In genomic region chr16:48231675-48232214, GRCh38 we compare ENCODE assay signal across 8 cellular contexts. TPM values are rescaled to one million over a fixed set of nuclear protein-coding genes. Genes with fewer than 3 reads are reported as not detected.
DNase-seq lines count a peak whose midpoint lies in the region; ATAC-seq and TF ChIP-seq lines count a peak whose summit lies in the region.

No MANE protein-coding gene starts in this region.

- no peaks in the 10 kb centered on the region for H3K9me3 Mint-ChIP-seq in CD14-positive monocyte
- H3K9me3 Mint-ChIP-seq in activated CD4-positive, alpha-beta T cell treated with anti-CD3 and anti-CD28 coated beads, Interleukin-2, amount 10 ng/mL, durations not matched to agents 24 days and 14 days = no peaks in the 10 kb centered on the region
- H3K9me3 Mint-ChIP-seq in stimulated activated memory B cell treated with anti-CD40 and anti-IgM and Interleukin-4, amounts not matched to agents 10 μg/mL and 1 μg/mL and 100 μg/mL, for 72 hours = no peaks in the 10 kb centered on the region

- no peaks in the 10 kb centered on the region for H4K20me1 ChIP-seq in KMS-11 (ENCODE audit: insufficient read depth)

- intact Hi-C loops in CD14-positive monocyte (cut with micrococcal nuclease) = no loop called here
- intact Hi-C loops in activated CD4-positive, alpha-beta T cell treated with anti-CD3 and anti-CD28 coated beads, Interleukin-2, amount 10 ng/mL, durations not matched to agents 24 days and 14 days (cut with micrococcal nuclease) = loop anchor here (1.0 to 5.0 kb wide), 4 partner anchors 13 to 399 kb away; partner anchors contain the start of gene LONP2

- H3K4me1 Mint-ChIP-seq in CD14-positive monocyte = peaks cover 7% of the 10 kb centered on the region
- H3K4me1 Mint-ChIP-seq in activated CD4-positive, alpha-beta T cell treated with anti-CD3 and anti-CD28 coated beads, Interleukin-2, amount 10 ng/mL, durations not matched to agents 24 days and 14 days = peaks cover 21% of the 10 kb centered on the region
- H3K4me1 Mint-ChIP-seq in stimulated activated memory B cell treated with anti-CD40 and anti-IgM and Interleukin-4, amounts not matched to agents 10 μg/mL and 1 μg/mL and 100 μg/mL, for 72 hours = no peaks in the 10 kb centered on the region

- TF ChIP-seq CTCF in CD14-positive monocyte (IDR thresholded peaks at IDR 0.05) (peak; percentile 36), KMS-11 (conservative IDR thresholded peaks at IDR 0.05; ENCODE audit: low read depth, low read length) (peak; percentile 63), foreskin keratinocyte (conservative IDR thresholded peaks at IDR 0.05) (peak; percentile 63)

- no peaks in the 10 kb centered on the region for H3K36me3 Mint-ChIP-seq in CD14-positive monocyte
- no peaks in the 10 kb centered on the region for H3K36me3 Mint-ChIP-seq in activated CD4-positive, alpha-beta T cell treated with anti-CD3 and anti-CD28 coated beads, Interleukin-2, amount 10 ng/mL, durations not matched to agents 24 days and 14 days (ENCODE audit: low read depth)
- no peaks in the 10 kb centered on the region for H3K36me3 Mint-ChIP-seq in stimulated activated memory B cell treated with anti-CD40 and anti-IgM and Interleukin-4, amounts not matched to agents 10 μg/mL and 1 μg/mL and 100 μg/mL, for 72 hours

- H3K4me2 ChIP-seq in KMS-11 = no peak overlapping the region

- H3K9ac ChIP-seq in KMS-11 = no peak overlapping the region

- H3K4me3 ChIP-seq in KMS-11 (IDR thresholded peaks at IDR 0.05; ENCODE audit: insufficient read depth, low read depth, low read length) = no peak overlapping the region

- H3K27ac ChIP-seq in KMS-11 (no peak overlapping the region), foreskin keratinocyte (no peak overlapping the region)

- peak overlapping the region in 1 of 2 donors; percentile 13 for H3K4me3 Mint-ChIP-seq in CD14-positive monocyte
- H3K4me3 Mint-ChIP-seq in activated CD4-positive, alpha-beta T cell treated with anti-CD3 and anti-CD28 coated beads, Interleukin-2, amount 10 ng/mL, durations not matched to agents 24 days and 14 days = peak overlapping the region; percentile 39
- H3K4me3 Mint-ChIP-seq in stimulated activated memory B cell treated with anti-CD40 and anti-IgM and Interleukin-4, amounts not matched to agents 10 μg/mL and 1 μg/mL and 100 μg/mL, for 72 hours = no peak overlapping the region

- no peaks in the 10 kb centered on the region for H3K79me2 ChIP-seq in KMS-11 (ENCODE audit: insufficient read depth, low read depth)

- H3K4me1 ChIP-seq in KMS-11 (ENCODE audit: low read depth, poor library complexity, severe bottlenecking) (peaks cover 9% of the 10 kb centered on the region), foreskin keratinocyte (no peaks in the 10 kb centered on the region)

- H3K27me3 ChIP-seq in KMS-11 (ENCODE audit: insufficient read depth, low read depth) = no peaks in the 10 kb centered on the region
- H3K27me3 ChIP-seq in foreskin keratinocyte = no peaks in the 10 kb centered on the region

- H3K27me3 Mint-ChIP-seq in CD14-positive monocyte (ENCODE audit: low read depth in 3 of 3) = peaks cover 1 to 6% (median 6%) of the 10 kb centered on the region in 3 donors
- H3K27me3 Mint-ChIP-seq in activated CD4-positive, alpha-beta T cell treated with anti-CD3 and anti-CD28 coated beads, Interleukin-2, amount 10 ng/mL, durations not matched to agents 24 days and 14 days = peaks cover 2% of the 10 kb centered on the region
- peaks cover 21% of the 10 kb centered on the region for H3K27me3 Mint-ChIP-seq in stimulated activated memory B cell treated with anti-CD40 and anti-IgM and Interleukin-4, amounts not matched to agents 10 μg/mL and 1 μg/mL and 100 μg/mL, for 72 hours

- DNase-seq in CD14-positive monocyte (ENCODE audit: low spot score) (no peak), foreskin keratinocyte (no peak), foreskin melanocyte (no peak)
- DNase-seq in activated CD4-positive, alpha-beta T cell treated with anti-CD3 and anti-CD28 coated beads, Interleukin-2, amount 10 ng/mL, durations not matched to agents 24 days and 14 days = peak; percentile 84
- DNase-seq in stimulated activated CD4-positive, alpha-beta T cell treated with anti-CD3 and anti-CD28 coated beads, Interleukin-4, amount 100 ng/mL, for 1 hour = peak; percentile 15

- H3K36me3 ChIP-seq in KMS-11 (ENCODE audit: insufficient read depth) = no peaks in the 10 kb centered on the region

- peak overlapping the region in 1 of 7 donors; percentile 32 for H3K27ac Mint-ChIP-seq in CD14-positive monocyte
- peak overlapping the region; percentile 76 for H3K27ac Mint-ChIP-seq in activated CD4-positive, alpha-beta T cell treated with anti-CD3 and anti-CD28 coated beads, Interleukin-2, amount 10 ng/mL, durations not matched to agents 24 days and 14 days
- H3K27ac Mint-ChIP-seq in stimulated activated memory B cell treated with anti-CD40 and anti-IgM and Interleukin-4, amounts not matched to agents 10 μg/mL and 1 μg/mL and 100 μg/mL, for 72 hours = no peak overlapping the region

- peak; percentile 77 for ATAC-seq in GM18909 (IDR thresholded peaks at IDR 0.05; ENCODE audit: poor library complexity, unreplicated experiment)
- peak; percentile 74 for ATAC-seq in foreskin keratinocyte
- no peak for ATAC-seq in stimulated activated memory B cell treated with anti-CD40 and anti-IgM and Interleukin-4, amounts not matched to agents 10 μg/mL and 1 μg/mL and 100 μg/mL, for 72 hours

- H2AFZ ChIP-seq in KMS-11 (ENCODE audit: low read depth) = no peak overlapping the region

RNA-seq across cellular contexts. Expression of gene LONP2, which starts 12.4 kb away (rescaled TPM):
- polyA plus RNA-seq in CD14-positive monocyte (10 to 100 TPM; 21.5 to 26.0 TPM), foreskin keratinocyte (13.1 and 15.1 TPM in 2 replicates)
- total RNA-seq in activated CD4-positive, alpha-beta T cell treated with anti-CD3 and anti-CD28 coated beads, Interleukin-2, amount 10 ng/mL, durations not matched to agents 24 days and 14 days = 57.3 and 58.9 TPM in 2 replicates
- total RNA-seq in foreskin keratinocyte = 53.5 and 55.8 TPM in 2 replicates

RNA-seq across cellular contexts. Expression of gene ABCC11, which starts 15.6 kb away (rescaled TPM):
- polyA plus RNA-seq in CD14-positive monocyte (not detected), foreskin keratinocyte (0.03 and 0.09 TPM in 2 replicates)
- total RNA-seq in activated CD4-positive, alpha-beta T cell treated with anti-CD3 and anti-CD28 coated beads, Interleukin-2, amount 10 ng/mL, durations not matched to agents 24 days and 14 days = 0.12 TPM in 1 of 2 replicates, not detected in the other
- 0.10 and 0.11 TPM in 2 replicates for total RNA-seq in foreskin keratinocyte

Comparison
In these comparisons a context has a peak if more than half of its experiments do, and no peak if none do; other contexts are left out.
1. DNase-seq: peak in activated CD4-positive, alpha-beta T cell treated with anti-CD3 and anti-CD28 coated beads, Interleukin-2, amount 10 ng/mL, durations not matched to agents 24 days and 14 days (single experiment) and stimulated activated CD4-positive, alpha-beta T cell treated with anti-CD3 and anti-CD28 coated beads, Interleukin-4, amount 100 ng/mL, for 1 hour (single experiment); none in CD14-positive monocyte (single experiment), foreskin keratinocyte (0 of 2) and foreskin melanocyte (single experiment).
2. Peak in every context shown above with its lines, with median percentiles within 50 percentile points of each other: CTCF ChIP-seq.